ENCODE assay signal across 1 cellular context in genomic region chr12:6199211-6199530, GRCh38.
TF ChIP-seq lines count a peak whose summit lies in the region.

No MANE protein-coding gene starts in this region.

TF ChIP-seq in WTC11, 78 proteins besides CTCF, POLR2A, EP300 and RAD21 (continued from another document):
- TF ChIP-seq, protein P1, sequence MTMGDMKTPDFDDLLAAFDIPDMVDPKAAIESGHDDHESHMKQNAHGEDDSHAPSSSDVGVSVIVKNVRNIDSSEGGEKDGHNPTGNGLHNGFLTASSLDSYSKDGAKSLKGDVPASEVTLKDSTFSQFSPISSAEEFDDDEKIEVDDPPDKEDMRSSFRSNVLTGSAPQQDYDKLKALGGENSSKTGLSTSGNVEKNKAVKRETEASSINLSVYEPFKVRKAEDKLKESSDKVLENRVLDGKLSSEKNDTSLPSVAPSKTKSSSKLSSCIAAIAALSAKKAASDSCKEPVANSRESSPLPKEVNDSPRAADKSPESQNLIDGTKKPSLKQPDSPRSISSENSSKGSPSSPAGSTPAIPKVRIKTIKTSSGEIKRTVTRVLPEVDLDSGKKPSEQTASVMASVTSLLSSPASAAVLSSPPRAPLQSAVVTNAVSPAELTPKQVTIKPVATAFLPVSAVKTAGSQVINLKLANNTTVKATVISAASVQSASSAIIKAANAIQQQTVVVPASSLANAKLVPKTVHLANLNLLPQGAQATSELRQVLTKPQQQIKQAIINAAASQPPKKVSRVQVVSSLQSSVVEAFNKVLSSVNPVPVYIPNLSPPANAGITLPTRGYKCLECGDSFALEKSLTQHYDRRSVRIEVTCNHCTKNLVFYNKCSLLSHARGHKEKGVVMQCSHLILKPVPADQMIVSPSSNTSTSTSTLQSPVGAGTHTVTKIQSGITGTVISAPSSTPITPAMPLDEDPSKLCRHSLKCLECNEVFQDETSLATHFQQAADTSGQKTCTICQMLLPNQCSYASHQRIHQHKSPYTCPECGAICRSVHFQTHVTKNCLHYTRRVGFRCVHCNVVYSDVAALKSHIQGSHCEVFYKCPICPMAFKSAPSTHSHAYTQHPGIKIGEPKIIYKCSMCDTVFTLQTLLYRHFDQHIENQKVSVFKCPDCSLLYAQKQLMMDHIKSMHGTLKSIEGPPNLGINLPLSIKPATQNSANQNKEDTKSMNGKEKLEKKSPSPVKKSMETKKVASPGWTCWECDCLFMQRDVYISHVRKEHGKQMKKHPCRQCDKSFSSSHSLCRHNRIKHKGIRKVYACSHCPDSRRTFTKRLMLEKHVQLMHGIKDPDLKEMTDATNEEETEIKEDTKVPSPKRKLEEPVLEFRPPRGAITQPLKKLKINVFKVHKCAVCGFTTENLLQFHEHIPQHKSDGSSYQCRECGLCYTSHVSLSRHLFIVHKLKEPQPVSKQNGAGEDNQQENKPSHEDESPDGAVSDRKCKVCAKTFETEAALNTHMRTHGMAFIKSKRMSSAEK (CRISPR knock-in tag; IDR thresholded peaks at IDR 0.05; ENCODE audit: borderline replicate concordance): no peak
- no peak for TF ChIP-seq SMAD3 (CRISPR knock-in tag; IDR thresholded peaks at IDR 0.05; ENCODE audit: borderline replicate concordance)
- TF ChIP-seq FOXP1 (CRISPR knock-in tag; IDR thresholded peaks at IDR 0.05; ENCODE audit: borderline replicate concordance): no peak
- TF ChIP-seq TCF7 (CRISPR knock-in tag; IDR thresholded peaks at IDR 0.05; ENCODE audit: low read depth): no peak
- no peak for TF ChIP-seq JAZF1 (CRISPR knock-in tag; IDR thresholded peaks at IDR 0.05)
- no peak for TF ChIP-seq RORB (CRISPR knock-in tag; IDR thresholded peaks at IDR 0.05)
- TF ChIP-seq, protein P2, sequence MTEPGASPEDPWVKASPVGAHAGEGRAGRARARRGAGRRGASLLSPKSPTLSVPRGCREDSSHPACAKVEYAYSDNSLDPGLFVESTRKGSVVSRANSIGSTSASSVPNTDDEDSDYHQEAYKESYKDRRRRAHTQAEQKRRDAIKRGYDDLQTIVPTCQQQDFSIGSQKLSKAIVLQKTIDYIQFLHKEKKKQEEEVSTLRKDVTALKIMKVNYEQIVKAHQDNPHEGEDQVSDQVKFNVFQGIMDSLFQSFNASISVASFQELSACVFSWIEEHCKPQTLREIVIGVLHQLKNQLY (CRISPR knock-in tag; IDR thresholded peaks at IDR 0.05): no peak
TF ChIP-seq in WTC11: peak in this region for 0.
